11 cellular contexts compared by ENCODE assay signal in the genomic region with DNA sequence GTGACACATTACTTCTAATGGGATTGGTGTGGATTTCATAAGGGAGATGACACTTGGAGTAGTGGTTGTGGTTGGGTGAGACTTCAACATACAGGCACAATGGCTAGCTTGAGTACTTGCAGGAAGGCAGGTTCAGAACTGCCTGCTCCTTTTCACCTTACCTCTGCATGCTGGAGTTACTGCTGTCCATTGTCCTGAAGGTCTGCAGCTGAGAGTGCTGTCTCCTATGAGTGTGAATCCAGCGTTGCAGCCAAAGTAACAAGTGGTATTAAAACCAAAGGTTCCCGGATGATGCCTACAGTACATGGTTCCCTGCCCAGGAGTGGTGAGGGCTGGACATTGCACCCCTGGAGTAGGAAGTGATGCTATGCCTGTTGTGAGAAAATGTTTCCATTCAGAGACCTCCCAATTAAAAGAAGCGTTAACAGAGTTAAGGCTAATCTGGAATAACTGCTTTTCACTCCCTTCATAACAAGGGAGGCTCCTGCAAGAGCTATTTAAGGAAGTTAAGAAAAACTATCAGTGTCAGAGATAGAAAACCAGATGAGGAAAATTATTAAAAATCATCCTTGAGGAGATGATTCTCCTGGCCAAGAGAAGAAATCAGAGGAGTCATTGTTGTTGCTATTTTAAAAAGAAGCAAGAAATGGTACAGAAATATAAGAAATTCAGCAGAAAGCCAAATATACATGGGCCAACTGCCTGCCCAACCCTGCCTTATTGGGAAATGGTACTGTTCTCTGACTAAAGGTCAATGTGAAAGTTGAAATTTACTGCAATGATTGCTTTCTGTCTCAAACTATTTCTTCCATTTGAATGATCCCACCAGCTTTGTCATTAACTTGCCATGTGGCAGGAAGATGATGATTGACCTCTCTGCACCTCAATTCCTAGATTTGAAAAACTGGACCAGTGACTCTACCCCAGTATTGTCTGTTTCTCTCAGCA. TPM values are rescaled to one million over a fixed set of nuclear protein-coding genes. Genes with fewer than 3 reads are reported as not detected.
DNase-seq lines count a peak whose midpoint lies in the region; ATAC-seq and TF ChIP-seq lines count a peak whose summit lies in the region.
"Had no signal": no experiment of that assay in that cellular context is flagged by ENCODE, and none has a peak within 500 bp of the region (broad histone marks: within the 10 kb centered on the region; RNA-seq: fewer than 3 reads in every experiment).

No MANE protein-coding gene starts in this region.

- no peaks in the 10 kb centered on the region for H3K36me3 Mint-ChIP-seq in CD8-positive, alpha-beta T cell
- H3K36me3 Mint-ChIP-seq in activated CD4-positive, alpha-beta T cell treated with anti-CD3 and anti-CD28 coated beads, Interleukin-2, amount 10 ng/mL, durations not matched to agents 7 days and 5 days (ENCODE audit: low read depth), result no peaks in the 10 kb centered on the region
- H3K36me3 Mint-ChIP-seq: brain had no signal

- no peaks in the 10 kb centered on the region for H3K9me3 Mint-ChIP-seq in CD8-positive, alpha-beta T cell
- H3K9me3 Mint-ChIP-seq in activated CD4-positive, alpha-beta T cell treated with anti-CD3 and anti-CD28 coated beads, Interleukin-2, amount 10 ng/mL, durations not matched to agents 7 days and 5 days, result no peaks in the 10 kb centered on the region

- TF ChIP-seq CTCF in CD8-positive, alpha-beta T cell (IDR thresholded peaks at IDR 0.05), result no peak

- peaks cover 5% of the 10 kb centered on the region for H3K4me1 ChIP-seq in CD8-positive, alpha-beta T cell (ENCODE audit: insufficient read depth, low read length)
- H3K4me1 ChIP-seq in iPS DF 6.9 (ENCODE audit: control insufficient read depth, insufficient read depth, low read length), result no peaks in the 10 kb centered on the region
- no peaks in the 10 kb centered on the region for H3K4me1 ChIP-seq in aorta (ENCODE audit: control insufficient read depth in 1 of 2, insufficient read depth in 2 of 2, low read length in 2 of 2)

- intact Hi-C loops in CD8-positive, alpha-beta T cell (cut with DNase I, micrococcal nuclease), result no loop called here
- intact Hi-C loops in aorta (cut with DNase I), result no loop called here

- H3K4me1 Mint-ChIP-seq in CD8-positive, alpha-beta T cell (ENCODE audit: low read depth), result peaks cover 5% of the 10 kb centered on the region
- H3K4me1 Mint-ChIP-seq in activated CD4-positive, alpha-beta T cell treated with anti-CD3 and anti-CD28 coated beads, Interleukin-2, amount 10 ng/mL, durations not matched to agents 7 days and 5 days, result peaks cover 43% of the 10 kb centered on the region
- H3K4me1 Mint-ChIP-seq: brain had no signal

- no CpG with 5 or more reads among the region's 3 CpGs for WGBS in iPS DF 6.9 (ENCODE audit: insufficient coverage, insufficient read length)
- WGBS in aorta, 2 donors, result 43% methylated on average over 3 of the region's 3 CpGs

- POLR2A ChIA-PET in CD8-positive, alpha-beta T cell (lab: Charles Lee), result interaction anchor here (0.6 to 1.3 kb wide), 2 partner anchors 98 to 116 kb away, joined by 3 to 4 read pairs; no protein-coding TSS in a partner anchor
- POLR2A ChIA-PET in activated CD4-positive, alpha-beta T cell treated with anti-CD3 and anti-CD28 coated beads, Interleukin-2, amount 10 ng/mL, durations not matched to agents 7 days and 5 days (lab: Charles Lee), result interaction anchor here (0.6 kb wide), 1 partner anchor 86 kb away, joined by 4 read pairs; no protein-coding TSS in a partner anchor

- H3K27me3 Mint-ChIP-seq in CD8-positive, alpha-beta T cell (ENCODE audit: low read depth), result no peaks in the 10 kb centered on the region
- H3K27me3 Mint-ChIP-seq in activated CD4-positive, alpha-beta T cell treated with anti-CD3 and anti-CD28 coated beads, Interleukin-2, amount 10 ng/mL, durations not matched to agents 7 days and 5 days, result peaks cover 5% of the 10 kb centered on the region

- no peaks in the 10 kb centered on the region for H3K9me3 ChIP-seq in CD8-positive, alpha-beta T cell (ENCODE audit: low read length)
- H3K9me3 ChIP-seq in iPS DF 6.9 (ENCODE audit: control insufficient read depth, insufficient read depth, low read length) (no peaks in the 10 kb centered on the region), aorta (ENCODE audit: control insufficient read depth, low read length) (no peaks in the 10 kb centered on the region)

- H3K4me3 Mint-ChIP-seq in CD8-positive, alpha-beta T cell, result no peak overlapping the region
- H3K4me3 Mint-ChIP-seq in activated CD4-positive, alpha-beta T cell treated with anti-CD3 and anti-CD28 coated beads, Interleukin-2, amount 10 ng/mL, durations not matched to agents 7 days and 5 days, result no peak overlapping the region
- H3K4me3 Mint-ChIP-seq: brain had no signal

- H3K27ac Mint-ChIP-seq in CD8-positive, alpha-beta T cell, result no peak overlapping the region
- no peak overlapping the region for H3K27ac Mint-ChIP-seq in activated CD4-positive, alpha-beta T cell treated with anti-CD3 and anti-CD28 coated beads, Interleukin-2, amount 10 ng/mL, durations not matched to agents 7 days and 5 days
- H3K27ac Mint-ChIP-seq: brain had no signal

- H3K27me3 ChIP-seq in CD8-positive, alpha-beta T cell (ENCODE audit: insufficient read depth, low read length), result no peaks in the 10 kb centered on the region
- H3K27me3 ChIP-seq in iPS DF 6.9 (ENCODE audit: control insufficient read depth, insufficient read depth, low read length), result no peaks in the 10 kb centered on the region
- no peaks in the 10 kb centered on the region for H3K27me3 ChIP-seq in aorta (ENCODE audit: control insufficient read depth in 1 of 2, insufficient read depth in 2 of 2, low read length in 1 of 2)

- no peaks in the 10 kb centered on the region for H3K36me3 ChIP-seq in CD8-positive, alpha-beta T cell (ENCODE audit: insufficient read depth, low read length)
- H3K36me3 ChIP-seq in iPS DF 6.9 (ENCODE audit: control insufficient read depth, insufficient read depth, low read length), result no peaks in the 10 kb centered on the region
- H3K36me3 ChIP-seq in aorta (ENCODE audit: control insufficient read depth in 1 of 2, insufficient read depth in 2 of 2, low read length in 1 of 2), result no peaks in the 10 kb centered on the region

- no peak overlapping the region for H3K4me3 ChIP-seq in CD8-positive, alpha-beta T cell (ENCODE audit: low read depth, low read length)
- no peak overlapping the region for H3K4me3 ChIP-seq in iPS DF 6.9 (ENCODE audit: low read length)
- no peak overlapping the region for H3K4me3 ChIP-seq in aorta (ENCODE audit: low read length in 2 of 2)
- H3K4me3 ChIP-seq: PC-9 had no signal

- no peak overlapping the region for H3K27ac ChIP-seq in CD8-positive, alpha-beta T cell (ENCODE audit: low read depth, low read length)
- H3K27ac ChIP-seq in iPS DF 6.9 (ENCODE audit: low read length) (no peak overlapping the region), aorta (ENCODE audit: low read depth in 1 of 2, low read length in 2 of 2) (no peak overlapping the region)
- H3K27ac ChIP-seq: PC-9 had no signal

- DNase-seq in CD8-positive, alpha-beta T cell, result no peak
- DNase-seq in H4 (ENCODE audit: low spot score), result peak; percentile 16
- peak; percentile 48 for DNase-seq in activated CD4-positive, alpha-beta T cell treated with anti-CD3 and anti-CD28 coated beads, Interleukin-2, amount 10 ng/mL, durations not matched to agents 7 days and 5 days
- DNase-seq in iPS DF 6.9 (ENCODE audit: low read depth, low spot score), result peak; percentile 37
- no peak for DNase-seq in aorta
- DNase-seq in hippocampal formation (lab: John Stamatoyannopoulos, UW), result no peak
- DNase-seq in SHP77 (lab: John Stamatoyannopoulos, UW), result no peak
- DNase-seq: midbrain, PC-9 had no signal

- CTCF ChIA-PET in CD8-positive, alpha-beta T cell (lab: Charles Lee), result interaction anchor here (0.9 to 3.6 kb wide), 6 partner anchors 10 to 116 kb away, joined by 3 to 25 read pairs (median 4); a partner anchor contains a TSS
- CTCF ChIA-PET in activated CD4-positive, alpha-beta T cell treated with anti-CD3 and anti-CD28 coated beads, Interleukin-2, amount 10 ng/mL, durations not matched to agents 7 days and 5 days (lab: Charles Lee), result interaction anchor here (1.3 to 2.6 kb wide), 5 partner anchors 9 to 116 kb away, joined by 3 to 11 read pairs (median 4); a partner anchor contains a TSS

- ATAC-seq in CD8-positive, alpha-beta T cell, result peak; percentile 40
- ATAC-seq in GM18520 (IDR thresholded peaks at IDR 0.05; ENCODE audit: unreplicated experiment) (no peak), aorta (ENCODE audit: low FRiP score) (no peak)

RNA-seq across cellular contexts. Expression of a gene that starts 9.8 kb away (rescaled TPM):
- total RNA-seq in CD8-positive, alpha-beta T cell, result under 1 TPM; 0.28 to 0.30 TPM
- not detected in 2 replicates for total RNA-seq in H4 (2014; rRNA removed; shearing (Covaris generic))
- 10 to 100 TPM; 12.2 to 15.7 TPM for total RNA-seq in activated CD4-positive, alpha-beta T cell treated with anti-CD3 and anti-CD28 coated beads, Interleukin-2, amount 10 ng/mL, durations not matched to agents 7 days and 5 days
- total RNA-seq in aorta, result 1 to 10 TPM in 1 of 2 donors, under 1 TPM in 1; 0.48 to 1.4 TPM
- polyA plus RNA-seq in aorta, result 1 to 10 TPM; 1.0 to 3.5 TPM
- total RNA-seq: PC-9 had no signal

RNA-seq across cellular contexts. Expression of a gene that starts 33.9 kb away (rescaled TPM):
- under 1 TPM; 0.43 to 0.81 TPM for total RNA-seq in CD8-positive, alpha-beta T cell
- total RNA-seq in H4 (2014; rRNA removed; shearing (Covaris generic)), result 0.37 and 1.7 TPM in 2 replicates
- under 1 TPM; 0.45 to 0.48 TPM for total RNA-seq in activated CD4-positive, alpha-beta T cell treated with anti-CD3 and anti-CD28 coated beads, Interleukin-2, amount 10 ng/mL, durations not matched to agents 7 days and 5 days
- 10 to 100 TPM in 1 of 2 donors, 1 to 10 TPM in 1; 9.1 to 42.5 TPM for total RNA-seq in aorta
- polyA plus RNA-seq in aorta, result 10 to 100 TPM in 1 of 2 donors, 1 to 10 TPM in 1; 8.6 to 16.4 TPM
- total RNA-seq: PC-9 had no signal

Comparison
In these comparisons a context has a peak if more than half of its experiments do, and no peak if none do; other contexts are left out.
1. DNase-seq: peak in H4 (single experiment), activated CD4-positive, alpha-beta T cell treated with anti-CD3 and anti-CD28 coated beads, Interleukin-2, amount 10 ng/mL, durations not matched to agents 7 days and 5 days (single experiment) and iPS DF 6.9 (single experiment); none in CD8-positive, alpha-beta T cell (0 of 7), aorta (0 of 2), hippocampal formation (0 of 2) and SHP77 (0 of 2).
2. RNA of a gene that starts 9.8 kb away (total RNA-seq): 12.2 to 15.7 TPM in activated CD4-positive, alpha-beta T cell treated with anti-CD3 and anti-CD28 coated beads, Interleukin-2, amount 10 ng/mL, durations not matched to agents 7 days and 5 days; 0.48 to 1.4 TPM in aorta, 0.28 to 0.30 TPM in CD8-positive, alpha-beta T cell and not detected in H4; every median in the first group is over 4 times any median in the second.